ENCODE assay signal across 1 cellular context in the genomic region with DNA sequence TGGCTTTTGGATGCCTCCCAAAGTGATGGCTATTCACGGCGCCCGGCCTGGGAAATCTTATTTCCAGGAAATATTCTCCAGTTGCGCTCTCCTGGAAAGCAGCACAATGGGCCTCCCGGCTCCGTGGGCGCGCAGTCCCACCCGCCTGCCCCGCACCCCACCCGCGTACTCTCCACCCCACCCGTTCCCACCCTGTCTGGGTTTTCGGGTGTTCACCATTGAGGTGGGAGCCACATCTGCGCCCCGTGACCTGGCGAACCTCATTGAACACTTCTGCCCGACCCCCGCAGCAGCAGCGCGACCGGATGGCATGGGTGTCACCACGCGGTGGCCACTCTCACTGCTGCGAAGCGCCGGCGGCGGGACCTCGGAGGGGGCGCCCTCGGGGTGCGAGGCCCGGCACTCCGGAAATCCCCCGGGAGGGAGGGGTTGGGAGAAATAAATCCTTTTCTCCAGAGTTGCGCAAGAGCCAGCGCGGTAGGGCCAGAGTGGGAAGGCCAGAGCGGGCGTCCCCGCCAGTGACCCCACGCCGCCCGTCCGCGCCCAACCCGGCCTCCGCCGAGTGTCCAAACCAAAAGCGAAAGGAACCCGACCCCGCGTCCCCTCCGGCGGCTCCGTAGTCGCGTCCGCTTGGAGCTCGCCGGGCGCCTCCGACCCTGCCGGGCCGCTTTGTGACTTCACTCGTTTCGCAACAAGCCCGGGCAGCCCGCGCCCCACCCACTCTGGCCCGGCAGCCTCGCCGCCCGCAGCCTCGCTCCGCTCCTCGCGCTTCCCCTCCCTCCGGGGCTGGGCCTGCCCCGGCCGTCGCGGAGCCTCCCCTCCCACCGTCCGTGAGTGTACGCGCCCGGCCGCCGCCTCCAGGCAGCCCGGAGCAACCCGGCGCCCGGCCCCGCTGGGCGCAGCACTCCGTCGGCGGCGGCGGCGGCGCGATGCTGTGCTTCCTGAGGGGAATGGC.
TF ChIP-seq lines count a peak whose summit lies in the region.

A gene with protein sequence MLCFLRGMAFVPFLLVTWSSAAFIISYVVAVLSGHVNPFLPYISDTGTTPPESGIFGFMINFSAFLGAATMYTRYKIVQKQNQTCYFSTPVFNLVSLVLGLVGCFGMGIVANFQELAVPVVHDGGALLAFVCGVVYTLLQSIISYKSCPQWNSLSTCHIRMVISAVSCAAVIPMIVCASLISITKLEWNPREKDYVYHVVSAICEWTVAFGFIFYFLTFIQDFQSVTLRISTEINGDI (plus strand): TSS at position 720 of the 955 bp plus-strand sequence. CDS start 210 bp downstream, at position 930.

TF ChIP-seq in K562, 482 proteins besides CTCF, POLR2A, EP300 and RAD21 (continued from another document and continues in another):
- TF ChIP-seq, protein P1, sequence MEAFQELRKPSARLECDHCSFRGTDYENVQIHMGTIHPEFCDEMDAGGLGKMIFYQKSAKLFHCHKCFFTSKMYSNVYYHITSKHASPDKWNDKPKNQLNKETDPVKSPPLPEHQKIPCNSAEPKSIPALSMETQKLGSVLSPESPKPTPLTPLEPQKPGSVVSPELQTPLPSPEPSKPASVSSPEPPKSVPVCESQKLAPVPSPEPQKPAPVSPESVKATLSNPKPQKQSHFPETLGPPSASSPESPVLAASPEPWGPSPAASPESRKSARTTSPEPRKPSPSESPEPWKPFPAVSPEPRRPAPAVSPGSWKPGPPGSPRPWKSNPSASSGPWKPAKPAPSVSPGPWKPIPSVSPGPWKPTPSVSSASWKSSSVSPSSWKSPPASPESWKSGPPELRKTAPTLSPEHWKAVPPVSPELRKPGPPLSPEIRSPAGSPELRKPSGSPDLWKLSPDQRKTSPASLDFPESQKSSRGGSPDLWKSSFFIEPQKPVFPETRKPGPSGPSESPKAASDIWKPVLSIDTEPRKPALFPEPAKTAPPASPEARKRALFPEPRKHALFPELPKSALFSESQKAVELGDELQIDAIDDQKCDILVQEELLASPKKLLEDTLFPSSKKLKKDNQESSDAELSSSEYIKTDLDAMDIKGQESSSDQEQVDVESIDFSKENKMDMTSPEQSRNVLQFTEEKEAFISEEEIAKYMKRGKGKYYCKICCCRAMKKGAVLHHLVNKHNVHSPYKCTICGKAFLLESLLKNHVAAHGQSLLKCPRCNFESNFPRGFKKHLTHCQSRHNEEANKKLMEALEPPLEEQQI (IDR thresholded peaks at IDR 0.05), result no peak
- TF ChIP-seq FOXA3 (CRISPR knock-in tag; conservative IDR thresholded peaks at IDR 0.05 in 1 of 2, IDR thresholded peaks at IDR 0.05 in 1 of 2) (peak in 1 of 2 experiments; percentile 16; a peak in 1 of 4 replicates), KDM2B (CRISPR knock-in tag; IDR thresholded peaks at IDR 0.05) (0 out of 2 replicates have a peak, but pooled peaks have one; percentile 6), ZNF274 (IDR thresholded peaks at IDR 0.05; ENCODE audit: borderline replicate concordance, low read depth, low read length) (no peak), FIP1L1 (IDR thresholded peaks at IDR 0.05; ENCODE audit: low read depth, low read length, poor library complexity, severe bottlenecking) (peak; percentile 76), DIDO1 (tag; IDR thresholded peaks at IDR 0.05; ENCODE audit: low read depth) (no peak), SMARCA5 (IDR thresholded peaks at IDR 0.05) (no peak), BCOR (IDR thresholded peaks at IDR 0.05) (no peak), KDM1A (IDR thresholded peaks at IDR 0.05) (0 out of 4 replicates have a peak, but pooled peaks of 1 of the 2 experiments have one; percentile 24), ZNF696 (CRISPR knock-in tag; conservative IDR thresholded peaks at IDR 0.05) (no peak), ZC3H11A (IDR thresholded peaks at IDR 0.05; ENCODE audit: low read depth, low read length) (no peak), ZNF695 (CRISPR knock-in tag; IDR thresholded peaks at IDR 0.05) (no peak), NCOA2 (IDR thresholded peaks at IDR 0.05; ENCODE audit: partially characterized antibody in 2 of 2) (no peak), ZNF57 (CRISPR knock-in tag; IDR thresholded peaks at IDR 0.05) (no peak), PCBP1 (IDR thresholded peaks at IDR 0.05; ENCODE audit: low read depth, low read length, poor library complexity, severe bottlenecking) (peak; percentile 94), EZH2 (IDR thresholded peaks at IDR 0.05; ENCODE audit: borderline replicate concordance, low read depth, low read length) (no peak), CREBBP (IDR thresholded peaks at IDR 0.05; ENCODE audit: low read depth, low read length) (no peak), XRCC5 (IDR thresholded peaks at IDR 0.05; ENCODE audit: low read depth, low read length) (no peak), MEIS2 (IDR thresholded peaks at IDR 0.05; ENCODE audit: partially characterized antibody) (peak; percentile 1), SP1 (CRISPR knock-in tag; IDR thresholded peaks at IDR 0.05) (no peak; the same call in none of the 2 replicates), CHD4 (IDR thresholded peaks at IDR 0.05; ENCODE audit: insufficient read depth, insufficient replicate concordance, low read depth, low read length, poor library complexity, severe bottlenecking) (no peak), ZNF561 (CRISPR knock-in tag; conservative IDR thresholded peaks at IDR 0.05) (no peak)
- TF ChIP-seq, protein P2, sequence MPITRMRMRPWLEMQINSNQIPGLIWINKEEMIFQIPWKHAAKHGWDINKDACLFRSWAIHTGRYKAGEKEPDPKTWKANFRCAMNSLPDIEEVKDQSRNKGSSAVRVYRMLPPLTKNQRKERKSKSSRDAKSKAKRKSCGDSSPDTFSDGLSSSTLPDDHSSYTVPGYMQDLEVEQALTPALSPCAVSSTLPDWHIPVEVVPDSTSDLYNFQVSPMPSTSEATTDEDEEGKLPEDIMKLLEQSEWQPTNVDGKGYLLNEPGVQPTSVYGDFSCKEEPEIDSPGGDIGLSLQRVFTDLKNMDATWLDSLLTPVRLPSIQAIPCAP (CRISPR knock-in tag; IDR thresholded peaks at IDR 0.05; ENCODE audit: borderline replicate concordance), result no peak
- TF ChIP-seq, protein P3, sequence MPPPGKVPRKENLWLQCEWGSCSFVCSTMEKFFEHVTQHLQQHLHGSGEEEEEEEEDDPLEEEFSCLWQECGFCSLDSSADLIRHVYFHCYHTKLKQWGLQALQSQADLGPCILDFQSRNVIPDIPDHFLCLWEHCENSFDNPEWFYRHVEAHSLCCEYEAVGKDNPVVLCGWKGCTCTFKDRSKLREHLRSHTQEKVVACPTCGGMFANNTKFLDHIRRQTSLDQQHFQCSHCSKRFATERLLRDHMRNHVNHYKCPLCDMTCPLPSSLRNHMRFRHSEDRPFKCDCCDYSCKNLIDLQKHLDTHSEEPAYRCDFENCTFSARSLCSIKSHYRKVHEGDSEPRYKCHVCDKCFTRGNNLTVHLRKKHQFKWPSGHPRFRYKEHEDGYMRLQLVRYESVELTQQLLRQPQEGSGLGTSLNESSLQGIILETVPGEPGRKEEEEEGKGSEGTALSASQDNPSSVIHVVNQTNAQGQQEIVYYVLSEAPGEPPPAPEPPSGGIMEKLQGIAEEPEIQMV (tag; conservative IDR thresholded peaks at IDR 0.05; ENCODE audit: low read depth), result 0 out of 2 replicates have a peak, but pooled peaks have one; percentile 57
- TF ChIP-seq, protein P4, sequence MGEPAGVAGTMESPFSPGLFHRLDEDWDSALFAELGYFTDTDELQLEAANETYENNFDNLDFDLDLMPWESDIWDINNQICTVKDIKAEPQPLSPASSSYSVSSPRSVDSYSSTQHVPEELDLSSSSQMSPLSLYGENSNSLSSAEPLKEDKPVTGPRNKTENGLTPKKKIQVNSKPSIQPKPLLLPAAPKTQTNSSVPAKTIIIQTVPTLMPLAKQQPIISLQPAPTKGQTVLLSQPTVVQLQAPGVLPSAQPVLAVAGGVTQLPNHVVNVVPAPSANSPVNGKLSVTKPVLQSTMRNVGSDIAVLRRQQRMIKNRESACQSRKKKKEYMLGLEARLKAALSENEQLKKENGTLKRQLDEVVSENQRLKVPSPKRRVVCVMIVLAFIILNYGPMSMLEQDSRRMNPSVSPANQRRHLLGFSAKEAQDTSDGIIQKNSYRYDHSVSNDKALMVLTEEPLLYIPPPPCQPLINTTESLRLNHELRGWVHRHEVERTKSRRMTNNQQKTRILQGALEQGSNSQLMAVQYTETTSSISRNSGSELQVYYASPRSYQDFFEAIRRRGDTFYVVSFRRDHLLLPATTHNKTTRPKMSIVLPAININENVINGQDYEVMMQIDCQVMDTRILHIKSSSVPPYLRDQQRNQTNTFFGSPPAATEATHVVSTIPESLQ (CRISPR knock-in tag; IDR thresholded peaks at IDR 0.05), result no peak
- TF ChIP-seq, protein P5, sequence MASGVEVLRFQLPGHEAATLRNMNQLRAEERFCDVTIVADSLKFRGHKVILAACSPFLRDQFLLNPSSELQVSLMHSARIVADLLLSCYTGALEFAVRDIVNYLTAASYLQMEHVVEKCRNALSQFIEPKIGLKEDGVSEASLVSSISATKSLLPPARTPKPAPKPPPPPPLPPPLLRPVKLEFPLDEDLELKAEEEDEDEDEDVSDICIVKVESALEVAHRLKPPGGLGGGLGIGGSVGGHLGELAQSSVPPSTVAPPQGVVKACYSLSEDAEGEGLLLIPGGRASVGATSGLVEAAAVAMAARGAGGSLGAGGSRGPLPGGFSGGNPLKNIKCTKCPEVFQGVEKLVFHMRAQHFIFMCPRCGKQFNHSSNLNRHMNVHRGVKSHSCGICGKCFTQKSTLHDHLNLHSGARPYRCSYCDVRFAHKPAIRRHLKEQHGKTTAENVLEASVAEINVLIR (CRISPR knock-in tag; IDR thresholded peaks at IDR 0.05), result no peak; the same call in 1 of the 2 replicates
- TF ChIP-seq, protein P6, sequence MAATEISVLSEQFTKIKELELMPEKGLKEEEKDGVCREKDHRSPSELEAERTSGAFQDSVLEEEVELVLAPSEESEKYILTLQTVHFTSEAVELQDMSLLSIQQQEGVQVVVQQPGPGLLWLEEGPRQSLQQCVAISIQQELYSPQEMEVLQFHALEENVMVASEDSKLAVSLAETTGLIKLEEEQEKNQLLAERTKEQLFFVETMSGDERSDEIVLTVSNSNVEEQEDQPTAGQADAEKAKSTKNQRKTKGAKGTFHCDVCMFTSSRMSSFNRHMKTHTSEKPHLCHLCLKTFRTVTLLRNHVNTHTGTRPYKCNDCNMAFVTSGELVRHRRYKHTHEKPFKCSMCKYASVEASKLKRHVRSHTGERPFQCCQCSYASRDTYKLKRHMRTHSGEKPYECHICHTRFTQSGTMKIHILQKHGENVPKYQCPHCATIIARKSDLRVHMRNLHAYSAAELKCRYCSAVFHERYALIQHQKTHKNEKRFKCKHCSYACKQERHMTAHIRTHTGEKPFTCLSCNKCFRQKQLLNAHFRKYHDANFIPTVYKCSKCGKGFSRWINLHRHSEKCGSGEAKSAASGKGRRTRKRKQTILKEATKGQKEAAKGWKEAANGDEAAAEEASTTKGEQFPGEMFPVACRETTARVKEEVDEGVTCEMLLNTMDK (IDR thresholded peaks at IDR 0.05; ENCODE audit: borderline replicate concordance, insufficient read depth, low read depth, low read length, poor library complexity, severe bottlenecking), result no peak
- TF ChIP-seq, protein P7, sequence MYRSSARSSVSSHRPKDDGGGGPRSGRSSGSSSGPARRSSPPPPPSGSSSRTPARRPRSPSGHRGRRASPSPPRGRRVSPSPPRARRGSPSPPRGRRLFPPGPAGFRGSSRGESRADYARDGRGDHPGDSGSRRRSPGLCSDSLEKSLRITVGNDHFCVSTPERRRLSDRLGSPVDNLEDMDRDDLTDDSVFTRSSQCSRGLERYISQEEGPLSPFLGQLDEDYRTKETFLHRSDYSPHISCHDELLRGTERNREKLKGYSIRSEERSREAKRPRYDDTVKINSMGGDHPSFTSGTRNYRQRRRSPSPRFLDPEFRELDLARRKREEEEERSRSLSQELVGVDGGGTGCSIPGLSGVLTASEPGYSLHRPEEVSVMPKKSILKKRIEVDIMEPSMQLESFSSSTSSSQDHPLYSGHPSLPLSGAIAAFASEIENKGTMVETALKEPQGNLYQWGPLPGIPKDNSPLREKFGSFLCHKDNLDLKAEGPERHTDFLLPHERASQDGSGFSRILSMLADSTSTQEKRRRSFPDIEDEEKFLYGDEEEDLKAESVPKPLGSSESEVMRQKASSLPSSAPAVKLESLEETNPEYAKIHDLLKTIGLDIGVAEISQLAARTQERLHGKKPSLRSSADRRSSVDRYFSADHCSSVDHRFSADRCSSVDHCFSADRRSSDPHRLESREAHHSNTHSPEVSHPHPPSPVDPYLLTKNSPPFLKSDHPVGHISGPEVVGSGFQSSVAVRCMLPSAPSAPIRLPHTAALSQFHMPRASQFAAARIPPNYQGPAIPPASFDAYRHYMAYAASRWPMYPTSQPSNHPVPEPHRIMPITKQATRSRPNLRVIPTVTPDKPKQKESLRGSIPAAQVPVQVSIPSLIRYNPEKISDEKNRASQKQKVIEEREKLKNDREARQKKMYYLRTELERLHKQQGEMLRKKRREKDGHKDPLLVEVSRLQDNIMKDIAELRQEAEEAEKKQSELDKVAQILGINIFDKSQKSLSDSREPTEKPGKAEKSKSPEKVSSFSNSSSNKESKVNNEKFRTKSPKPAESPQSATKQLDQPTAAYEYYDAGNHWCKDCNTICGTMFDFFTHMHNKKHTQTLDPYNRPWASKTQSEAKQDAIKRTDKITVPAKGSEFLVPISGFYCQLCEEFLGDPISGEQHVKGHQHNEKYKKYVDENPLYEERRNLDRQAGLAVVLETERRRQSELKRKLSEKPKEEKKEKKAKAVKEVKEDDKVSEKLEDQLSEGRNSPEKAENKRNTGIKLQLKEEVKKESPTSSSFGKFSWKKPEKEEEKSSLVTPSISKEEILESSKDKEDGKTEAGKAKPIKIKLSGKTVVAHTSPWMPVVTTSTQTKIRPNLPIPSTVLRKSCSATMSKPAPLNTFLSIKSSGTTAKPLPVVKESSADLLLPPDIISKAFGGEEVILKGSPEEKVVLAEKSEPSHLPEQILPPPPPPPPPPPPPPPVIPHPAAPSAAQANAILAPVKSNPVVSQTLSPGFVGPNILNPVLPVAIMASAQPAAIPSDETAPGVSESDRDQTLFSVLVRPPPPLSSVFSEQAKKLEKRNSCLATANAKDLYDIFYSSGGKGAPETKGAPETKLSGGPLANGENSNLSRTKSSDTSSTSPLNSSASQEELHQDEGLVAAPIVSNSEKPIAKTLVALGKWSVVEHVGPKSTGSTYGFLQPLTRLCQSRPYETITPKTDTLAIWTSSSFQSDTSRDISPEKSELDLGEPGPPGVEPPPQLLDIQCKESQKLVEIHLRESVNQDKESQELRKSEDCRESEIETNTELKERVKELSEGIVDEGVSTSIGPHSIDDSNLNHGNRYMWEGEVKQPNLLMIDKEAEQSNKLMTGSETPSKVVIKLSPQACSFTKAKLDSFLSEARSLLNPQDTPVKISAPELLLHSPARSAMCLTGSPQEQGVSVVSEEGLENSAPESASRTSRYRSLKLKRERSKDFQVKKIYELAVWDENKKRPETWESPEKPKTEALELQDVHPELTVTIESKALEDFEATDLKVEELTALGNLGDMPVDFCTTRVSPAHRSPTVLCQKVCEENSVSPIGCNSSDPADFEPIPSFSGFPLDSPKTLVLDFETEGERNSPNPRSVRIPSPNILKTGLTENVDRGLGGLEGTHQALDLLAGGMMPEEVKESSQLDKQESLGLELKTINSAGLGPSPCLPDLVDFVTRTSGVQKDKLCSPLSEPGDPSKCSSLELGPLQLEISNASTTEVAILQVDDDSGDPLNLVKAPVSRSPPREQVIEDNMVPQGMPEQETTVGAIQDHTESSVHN (IDR thresholded peaks at IDR 0.05; ENCODE audit: borderline replicate concordance in 1 of 2, low read depth in 1 of 2), result no peak
- TF ChIP-seq, protein P8, sequence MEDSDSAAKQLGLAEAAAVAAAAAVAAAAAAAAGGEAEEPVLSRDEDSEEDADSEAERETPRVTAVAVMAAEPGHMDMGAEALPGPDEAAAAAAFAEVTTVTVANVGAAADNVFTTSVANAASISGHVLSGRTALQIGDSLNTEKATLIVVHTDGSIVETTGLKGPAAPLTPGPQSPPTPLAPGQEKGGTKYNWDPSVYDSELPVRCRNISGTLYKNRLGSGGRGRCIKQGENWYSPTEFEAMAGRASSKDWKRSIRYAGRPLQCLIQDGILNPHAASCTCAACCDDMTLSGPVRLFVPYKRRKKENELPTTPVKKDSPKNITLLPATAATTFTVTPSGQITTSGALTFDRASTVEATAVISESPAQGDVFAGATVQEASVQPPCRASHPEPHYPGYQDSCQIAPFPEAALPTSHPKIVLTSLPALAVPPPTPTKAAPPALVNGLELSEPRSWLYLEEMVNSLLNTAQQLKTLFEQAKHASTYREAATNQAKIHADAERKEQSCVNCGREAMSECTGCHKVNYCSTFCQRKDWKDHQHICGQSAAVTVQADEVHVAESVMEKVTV (CRISPR knock-in tag; IDR thresholded peaks at IDR 0.05), result no peak
